ENCODE assay signal across 14 cellular contexts in the genomic region with DNA sequence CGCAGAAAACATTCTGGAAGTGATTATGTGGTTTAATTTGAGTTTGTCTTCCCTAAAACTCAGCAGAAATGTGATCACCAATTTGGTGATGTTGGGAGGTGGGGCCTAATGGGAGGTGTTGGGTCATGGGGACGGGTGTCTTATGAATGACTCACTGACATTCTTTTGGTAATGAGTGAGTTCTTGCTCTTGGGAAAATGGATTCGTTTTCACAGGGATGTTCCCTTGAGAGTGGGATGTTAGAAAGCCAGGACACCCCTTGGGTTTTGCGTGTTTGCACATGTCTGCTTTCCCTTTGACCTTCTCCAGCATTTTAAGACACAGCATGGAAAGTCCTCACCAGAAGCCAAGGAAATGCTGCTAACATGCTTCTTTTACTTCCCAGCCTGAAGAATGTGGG.
A peak's percentile ranks its signal among the peaks of the same experiment; 100 is the strongest.
DNase-seq lines count a peak whose midpoint lies in the region; FAIRE-seq and TF ChIP-seq lines count a peak whose summit lies in the region.
"Had no signal": no experiment of that assay in that cellular context is flagged by ENCODE, and none has a peak within 500 bp of the region (broad histone marks: within the 10 kb centered on the region; RNA-seq: fewer than 3 reads in every experiment).

No MANE protein-coding gene starts in this region.

- intact Hi-C loops in ovary (cut with DNase I): no loop called here

- H3K27me3 ChIP-seq in ovary: no peaks in the 10 kb centered on the region
- H3K27me3 ChIP-seq: neutrophil, transverse colon had no signal

- DNase-seq in H54 (ENCODE audit: insufficient read length, low spot score) (peak; percentile 9), SW 1271 (lab: John Stamatoyannopoulos, UW) (peak; percentile 36 to 65), foreskin fibroblast (peak; percentile 87 to 88), smooth muscle cell of the brain vasculature (ENCODE audit: low read depth, low spot score) (peak; percentile 43), ovary (no peak), NCI-H2171 (lab: John Stamatoyannopoulos, UW) (no peak), pons (ENCODE audit: low spot score) (no peak), NCI-H1694 (lab: John Stamatoyannopoulos, UW) (no peak)
- DNase-seq: DMS79 treated with DMSO at 0.1 percent for 48 hours, NCI-H524, transverse colon had no signal

- no peak for TF ChIP-seq EP300 in ovary (IDR thresholded peaks at IDR 0.05)

- no peaks in the 10 kb centered on the region for H3K4me1 ChIP-seq in ovary (ENCODE audit: insufficient read depth)
- H3K4me1 ChIP-seq: transverse colon had no signal

- no peak overlapping the region for H3K27ac ChIP-seq in ovary
- H3K27ac ChIP-seq: KMS-11, neutrophil, SK-N-MC, transverse colon had no signal

- H3K4me3 ChIP-seq in foreskin fibroblast (ENCODE audit: low read depth in 1 of 2, low read length in 2 of 2) (no peak overlapping the region), ovary (no peak overlapping the region)
- H3K4me3 ChIP-seq: SK-N-MC, transverse colon had no signal

- peak; percentile 55 for FAIRE-seq in H54 (lab: Jason Lieb, UNC)

- H3K36me3 ChIP-seq in ovary: no peaks in the 10 kb centered on the region
- H3K36me3 ChIP-seq: neutrophil, transverse colon had no signal

- TF ChIP-seq CTCF in foreskin fibroblast (IDR thresholded peaks at IDR 0.05; ENCODE audit: low read depth, low read length): no peak
- TF ChIP-seq CTCF in ovary (IDR thresholded peaks at IDR 0.05): no peak

- H3K9me3 ChIP-seq in ovary: no peaks in the 10 kb centered on the region
- H3K9me3 ChIP-seq: neutrophil, transverse colon had no signal

- 63 to 71% (median 68%) methylated on average over 4 of the region's 4 CpGs for WGBS in ovary, 3 donors

- TF ChIP-seq POLR2A in H54 (IDR thresholded peaks at IDR 0.05; ENCODE audit: low read depth, low read length) (no peak), ovary (IDR thresholded peaks at IDR 0.05) (no peak)

Comparison
In these comparisons a context has a peak if more than half of its experiments do, and no peak if none do; other contexts are left out.
1. DNase-seq: peak in H54 (single experiment), SW 1271 (2 of 2), foreskin fibroblast (2 of 2) and smooth muscle cell of the brain vasculature (single experiment); none in ovary (0 of 5), NCI-H2171 (single experiment), pons (single experiment) and NCI-H1694 (single experiment).